Comparison of ENCODE assay signal across 9 cellular contexts in genomic region chr19:38713227-38713649, GRCh38. TPM values are rescaled to one million over a fixed set of nuclear protein-coding genes. Genes with fewer than 3 reads are reported as not detected.
DNase-seq lines count a peak whose midpoint lies in the region; ATAC-seq and TF ChIP-seq lines count a peak whose summit lies in the region.
"Had no signal": no experiment of that assay in that cellular context is flagged by ENCODE, and none has a peak within 500 bp of the region (broad histone marks: within the 10 kb centered on the region; RNA-seq: fewer than 3 reads in every experiment).

No MANE protein-coding gene starts in this region.

- peaks cover 40% of the 10 kb centered on the region for H3K36me3 Mint-ChIP-seq in nephron (ENCODE audit: low read depth)
- H3K36me3 Mint-ChIP-seq in CD8-positive, alpha-beta memory T cell, result peaks cover 0 to 85% (median 8%) of the 10 kb centered on the region in 3 donors

- TF ChIP-seq POLR2A in adrenal gland (IDR thresholded peaks at IDR 0.05), result peak in 1 of 2 donors; percentile 49
- no peak for TF ChIP-seq POLR2A in upper lobe of left lung (IDR thresholded peaks at IDR 0.05)

- H3K36me3 ChIP-seq in adrenal gland (replicated peaks in 1 of 2) (peaks cover 0 to 91% of the 10 kb centered on the region in 2 donors), upper lobe of left lung (peaks cover 34 to 100% (median 97%) of the 10 kb centered on the region in 4 donors)
- H3K36me3 ChIP-seq in CD8-positive, alpha-beta memory T cell (ENCODE audit: insufficient read depth, low read length), result peaks cover 26% of the 10 kb centered on the region

- peak overlapping the region; percentile 33 to 59 (median 39) for H3K27ac Mint-ChIP-seq in nephron
- H3K27ac Mint-ChIP-seq in CD8-positive, alpha-beta memory T cell, result peak overlapping the region in 2 of 8 donors; percentile 54 to 62

- intact Hi-C loops in adrenal gland (cut with DNase I), result no loop called here

- POLR2A ChIA-PET in CD8-positive, alpha-beta memory T cell (lab: Charles Lee), result no interaction called here

- no peaks in the 10 kb centered on the region for H3K9me3 ChIP-seq in adrenal gland (replicated peaks in 1 of 3)
- no peaks in the 10 kb centered on the region for H3K9me3 ChIP-seq in upper lobe of left lung
- no peaks in the 10 kb centered on the region for H3K9me3 ChIP-seq in CD8-positive, alpha-beta memory T cell (ENCODE audit: low read length)

- H3K4me1 ChIP-seq in adrenal gland (replicated peaks in 1 of 2) (peaks cover 53 to 70% of the 10 kb centered on the region in 2 donors), upper lobe of left lung (peaks cover 35 to 49% (median 44%) of the 10 kb centered on the region in 4 donors)
- H3K4me1 ChIP-seq in CD8-positive, alpha-beta memory T cell (ENCODE audit: insufficient read depth, low read length), result no peaks in the 10 kb centered on the region

- no peaks in the 10 kb centered on the region for H3K27me3 Mint-ChIP-seq in nephron (ENCODE audit: low read depth)
- peaks cover 0 to 3% of the 10 kb centered on the region in 2 donors for H3K27me3 Mint-ChIP-seq in CD8-positive, alpha-beta memory T cell
- H3K27me3 Mint-ChIP-seq: type B pancreatic cell had no signal

- H3K9me3 Mint-ChIP-seq in nephron, result no peaks in the 10 kb centered on the region
- no peaks in the 10 kb centered on the region for H3K9me3 Mint-ChIP-seq in CD8-positive, alpha-beta memory T cell
- H3K9me3 Mint-ChIP-seq: type B pancreatic cell had no signal

- H3K27ac ChIP-seq in adrenal gland (peak overlapping the region; percentile 25 to 93 (median 82)), upper lobe of left lung (peak overlapping the region in 3 of 4 donors; percentile 36 to 46 (median 36))
- no peak overlapping the region for H3K27ac ChIP-seq in CD8-positive, alpha-beta memory T cell (ENCODE audit: low read depth, low read length)

- H3K4me1 Mint-ChIP-seq in nephron, result peaks cover 21% of the 10 kb centered on the region
- no peaks in the 10 kb centered on the region for H3K4me1 Mint-ChIP-seq in CD8-positive, alpha-beta memory T cell

- H3K4me3 Mint-ChIP-seq in nephron, result no peak overlapping the region
- H3K4me3 Mint-ChIP-seq in CD8-positive, alpha-beta memory T cell, result no peak overlapping the region
- H3K4me3 Mint-ChIP-seq: type B pancreatic cell had no signal

- DNase-seq in adrenal gland (peak in 6 of 7 donors; percentile 82 to 93 (median 90)), fibroblast of mammary gland (ENCODE audit: low read depth) (peak; percentile 70), upper lobe of left lung (peak in 1 of 2 donors; percentile 75)
- DNase-seq in CD8-positive, alpha-beta memory T cell, result no peak
- no peak for DNase-seq in activated CD8-positive, alpha-beta memory T cell treated with anti-CD3 and anti-CD28 coated beads, Interleukin-2, amount 50 U/mL, for 4 hours
- DNase-seq: NCI-H2171 treated with DMSO at 0.1 percent for 48 hours had no signal

- no peak for TF ChIP-seq EP300 in upper lobe of left lung (IDR thresholded peaks at IDR 0.05)

- TF ChIP-seq CTCF in adrenal gland (IDR thresholded peaks at IDR 0.05) (no peak), fibroblast of mammary gland (conservative IDR thresholded peaks at IDR 0.05; ENCODE audit: control insufficient read depth, insufficient read depth, low read depth, low read length) (no peak), nephron (IDR thresholded peaks at IDR 0.05; ENCODE audit: unreplicated experiment in 3 of 3) (no peak), upper lobe of left lung (IDR thresholded peaks at IDR 0.05) (no peak)

- 35 to 58% (median 46%) methylated on average over 14 to 19 of the region's 19 CpGs for WGBS in adrenal gland, 4 donors
- 55 to 82% methylated on average over 16 to 19 of the region's 19 CpGs for WGBS in upper lobe of left lung, 2 donors

- CTCF ChIA-PET in CD8-positive, alpha-beta memory T cell (lab: Charles Lee), result no interaction called here

- H3K27me3 ChIP-seq in adrenal gland (no peaks in the 10 kb centered on the region), upper lobe of left lung (no peaks in the 10 kb centered on the region)
- no peaks in the 10 kb centered on the region for H3K27me3 ChIP-seq in CD8-positive, alpha-beta memory T cell (ENCODE audit: insufficient read depth, low read length, poor library complexity, severe bottlenecking)

- ATAC-seq in upper lobe of left lung (ENCODE audit: low FRiP score in 2 of 2) (no peak), GM21529 (IDR thresholded peaks at IDR 0.05; ENCODE audit: unreplicated experiment) (no peak)

- H3K4me3 ChIP-seq in adrenal gland (no peak overlapping the region), fibroblast of mammary gland (ENCODE audit: control insufficient read depth, low read depth, low read length) (no peak overlapping the region), upper lobe of left lung (no peak overlapping the region)
- H3K4me3 ChIP-seq in CD8-positive, alpha-beta memory T cell (ENCODE audit: low read length), result no peak overlapping the region

RNA-seq across cellular contexts. Expression of gene CAPN12, which starts 31.0 kb away (rescaled TPM):
- total RNA-seq in adrenal gland, result 1 to 10 TPM in 5 of 8 donors, under 1 TPM in 2, not detected in 1; 0.39 to 5.0 (median 3.7) TPM
- 10 to 100 TPM in 2 of 3 donors, under 1 TPM in 1; 0.68 to 23.1 (median 11.2) TPM for polyA plus RNA-seq in adrenal gland
- total RNA-seq in upper lobe of left lung, result 10 to 100 TPM in 3 of 6 donors, 1 to 10 TPM in 3; 5.2 to 93.2 (median 11.1) TPM
- total RNA-seq in CD8-positive, alpha-beta memory T cell, result 1 to 10 TPM; 5.2 to 5.3 TPM
- polyA plus RNA-seq in CD8-positive, alpha-beta memory T cell, result 19.5 TPM

Comparison
In these comparisons a context has a peak if more than half of its experiments do, and no peak if none do; other contexts are left out.
1. DNase-seq: peak in adrenal gland (6 of 7) and fibroblast of mammary gland (single experiment); none in CD8-positive, alpha-beta memory T cell (0 of 5) and activated CD8-positive, alpha-beta memory T cell treated with anti-CD3 and anti-CD28 coated beads, Interleukin-2, amount 50 U/mL, for 4 hours (single experiment).